Comparison of ENCODE assay signal across 25 cellular contexts in the genomic region with DNA sequence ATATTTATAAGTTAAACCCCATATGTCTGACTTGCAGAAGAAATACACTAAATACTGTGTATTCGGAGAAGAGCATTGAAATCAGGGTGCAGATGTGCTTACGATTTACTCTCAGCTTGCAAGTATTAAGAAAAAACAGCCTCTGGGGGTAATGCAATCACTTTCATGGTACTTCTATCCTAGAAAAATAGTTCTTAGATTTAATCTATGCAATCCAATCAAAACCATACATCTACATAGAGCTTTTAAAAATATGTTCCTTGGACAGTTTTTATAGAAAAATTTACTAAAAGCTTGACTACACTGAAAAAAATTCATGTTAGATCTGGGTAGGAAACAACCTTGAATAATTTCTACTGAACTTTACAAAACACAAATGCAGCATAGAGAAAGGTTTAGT.
"Had no signal": no experiment of that assay in that cellular context is flagged by ENCODE, and none has a peak within 500 bp of the region (broad histone marks: within the 10 kb centered on the region; RNA-seq: fewer than 3 reads in every experiment).

No MANE protein-coding gene starts in this region.

- H3K79me2 ChIP-seq: parathyroid adenoma had no signal

- H3K9ac ChIP-seq: parathyroid adenoma had no signal

- H3K4me3 Mint-ChIP-seq: effector memory CD8-positive, alpha-beta T cell; memory B cell; naive B cell; natural killer cell treated with Interleukin-12 subunit alpha and Interleukin-12 subunit beta and Interleukin-15 and Interleukin-18, amount 100 ng/mL, for 72 hours; stimulated activated naive CD8-positive, alpha-beta T cell treated with anti-CD3 and anti-CD28 coated beads, Interleukin-15, amount 100 ng/mL, for 72 hours had no signal

- H3K4me1 ChIP-seq: esophagus squamous epithelium, parathyroid adenoma, right atrium auricular region, tibial artery, upper lobe of left lung had no signal

- DNase-seq: effector memory CD8-positive, alpha-beta T cell; erythroblast; esophagus squamous epithelium; foreskin melanocyte; mucosa of descending colon; naive B cell; stimulated activated CD4-positive, alpha-beta T cell treated with anti-CD3 and anti-CD28 coated beads, Interleukin-12 subunit alpha, Interleukin-12 subunit beta, amount 100 ng/mL, for 4 hours; stimulated activated CD4-positive, alpha-beta T cell treated with anti-CD3 and anti-CD28 coated beads, Interleukin-1b, Interleukin-23, amount 100 ng/mL, for 48 hours; stimulated activated CD4-positive, alpha-beta T cell treated with anti-CD3 and anti-CD28 coated beads, Interleukin-4, amount 100 ng/mL, for 1 hour; stimulated activated CD8-positive, alpha-beta memory T cell treated with anti-CD3 and anti-CD28 coated beads, Interleukin-4, amount 100 ng/mL, for 48 hours; stimulated activated naive CD4-positive, alpha-beta T cell; stimulated activated naive CD8-positive, alpha-beta T cell treated with anti-CD3 and anti-CD28 coated beads, Interleukin-15, amount 100 ng/mL, for 72 hours; tibial artery; upper lobe of left lung had no signal

- H3K36me3 ChIP-seq: esophagus squamous epithelium, neutrophil, right atrium auricular region, tibial artery, upper lobe of left lung had no signal

- H3K36me3 Mint-ChIP-seq: memory B cell, naive B cell had no signal

- H3K27ac Mint-ChIP-seq: effector memory CD8-positive, alpha-beta T cell; memory B cell; naive B cell; natural killer cell treated with Interleukin-12 subunit alpha and Interleukin-12 subunit beta and Interleukin-15 and Interleukin-18, amount 100 ng/mL, for 72 hours; progenitor cell of endocrine pancreas; stimulated activated naive CD8-positive, alpha-beta T cell treated with anti-CD3 and anti-CD28 coated beads, Interleukin-15, amount 100 ng/mL, for 72 hours had no signal

- H3K9me3 ChIP-seq: esophagus squamous epithelium, mucosa of descending colon, neutrophil, right atrium auricular region, tibial artery, upper lobe of left lung had no signal

- H3K27me3 Mint-ChIP-seq: effector memory CD8-positive, alpha-beta T cell; memory B cell; naive B cell; natural killer cell treated with Interleukin-12 subunit alpha and Interleukin-12 subunit beta and Interleukin-15 and Interleukin-18, amount 100 ng/mL, for 72 hours; progenitor cell of endocrine pancreas; stimulated activated naive CD8-positive, alpha-beta T cell treated with anti-CD3 and anti-CD28 coated beads, Interleukin-15, amount 100 ng/mL, for 72 hours had no signal

- H3K27ac ChIP-seq: coronary artery, esophagus squamous epithelium, neutrophil, parathyroid adenoma, right atrium auricular region, tibial artery, upper lobe of left lung had no signal

- H3K4me1 Mint-ChIP-seq: memory B cell; naive B cell; stimulated activated naive CD8-positive, alpha-beta T cell treated with anti-CD3 and anti-CD28 coated beads, Interleukin-15, amount 100 ng/mL, for 72 hours had no signal

- H2AFZ ChIP-seq: parathyroid adenoma had no signal

- H3K4me3 ChIP-seq: coronary artery, esophagus squamous epithelium, lung, mucosa of descending colon, right atrium auricular region, smooth muscle cell, tibial artery, upper lobe of left lung had no signal

- H3K4me2 ChIP-seq: smooth muscle cell had no signal

- H3K27me3 ChIP-seq: esophagus squamous epithelium, neutrophil, right atrium auricular region, tibial artery, upper lobe of left lung had no signal

- ATAC-seq: effector memory CD8-positive, alpha-beta T cell; left lobe of liver; mucosa of descending colon; natural killer cell treated with Interleukin-12 subunit alpha and Interleukin-12 subunit beta and Interleukin-15 and Interleukin-18, amount 100 ng/mL, for 72 hours; sciatic nerve; stimulated activated naive CD8-positive, alpha-beta T cell treated with anti-CD3 and anti-CD28 coated beads, Interleukin-15, amount 100 ng/mL, for 72 hours had no signal
